Comparison of ENCODE assay signal across 1 cellular context in genomic region chr11:86983071-86983488, GRCh38.
TF ChIP-seq lines count a peak whose summit lies in the region.

No MANE protein-coding gene starts in this region.

TF ChIP-seq in HepG2, 621 proteins besides CTCF, POLR2A, EP300 and RAD21 (continued from another document):
- TF ChIP-seq PRPF4 (IDR thresholded peaks at IDR 0.05; ENCODE audit: low read depth, low read length, poor library complexity, severe bottlenecking) = no peak
- 0 out of 2 replicates have a peak, but pooled peaks have one; percentile 6 for TF ChIP-seq ZFP37 (CRISPR knock-in tag; IDR thresholded peaks at IDR 0.05; ENCODE audit: borderline replicate concordance)
- TF ChIP-seq RNF219 (CRISPR knock-in tag; IDR thresholded peaks at IDR 0.05) = no peak
- no peak for TF ChIP-seq ZNF562 (CRISPR knock-in tag; IDR thresholded peaks at IDR 0.05; ENCODE audit: borderline replicate concordance)
- peak; percentile 20; the same call in 1 of the 2 replicates for TF ChIP-seq CREM (IDR thresholded peaks at IDR 0.05)
- TF ChIP-seq CREM (CRISPR knock-in tag; IDR thresholded peaks at IDR 0.05) = no peak
- TF ChIP-seq KLF15 (CRISPR knock-in tag; IDR thresholded peaks at IDR 0.05; ENCODE audit: borderline replicate concordance) = no peak
- TF ChIP-seq, protein P1, sequence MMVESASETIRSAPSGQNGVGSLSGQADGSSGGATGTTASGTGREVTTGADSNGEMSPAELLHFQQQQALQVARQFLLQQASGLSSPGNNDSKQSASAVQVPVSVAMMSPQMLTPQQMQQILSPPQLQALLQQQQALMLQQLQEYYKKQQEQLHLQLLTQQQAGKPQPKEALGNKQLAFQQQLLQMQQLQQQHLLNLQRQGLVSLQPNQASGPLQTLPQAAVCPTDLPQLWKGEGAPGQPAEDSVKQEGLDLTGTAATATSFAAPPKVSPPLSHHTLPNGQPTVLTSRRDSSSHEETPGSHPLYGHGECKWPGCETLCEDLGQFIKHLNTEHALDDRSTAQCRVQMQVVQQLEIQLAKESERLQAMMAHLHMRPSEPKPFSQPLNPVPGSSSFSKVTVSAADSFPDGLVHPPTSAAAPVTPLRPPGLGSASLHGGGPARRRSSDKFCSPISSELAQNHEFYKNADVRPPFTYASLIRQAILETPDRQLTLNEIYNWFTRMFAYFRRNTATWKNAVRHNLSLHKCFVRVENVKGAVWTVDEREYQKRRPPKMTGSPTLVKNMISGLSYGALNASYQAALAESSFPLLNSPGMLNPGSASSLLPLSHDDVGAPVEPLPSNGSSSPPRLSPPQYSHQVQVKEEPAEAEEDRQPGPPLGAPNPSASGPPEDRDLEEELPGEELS (CRISPR knock-in tag; IDR thresholded peaks at IDR 0.05) = peak; percentile 36
- no peak for TF ChIP-seq MIXL1 (CRISPR knock-in tag; IDR thresholded peaks at IDR 0.05)
- TF ChIP-seq MED8 (CRISPR knock-in tag; IDR thresholded peaks at IDR 0.05; ENCODE audit: insufficient replicate concordance) = no peak
- TF ChIP-seq RARA (CRISPR knock-in tag; IDR thresholded peaks at IDR 0.05) = peak; percentile 47; the same call in 1 of the 2 replicates
- TF ChIP-seq MXI1 (IDR thresholded peaks at IDR 0.05; ENCODE audit: borderline replicate concordance, low read depth, low read length) = no peak
- no peak for TF ChIP-seq ZNF501 (CRISPR knock-in tag; IDR thresholded peaks at IDR 0.05)
- no peak for TF ChIP-seq PBX2 (CRISPR knock-in tag; IDR thresholded peaks at IDR 0.05)
- 0 out of 2 replicates have a peak, but pooled peaks have one; percentile 25 for TF ChIP-seq ZNF747 (CRISPR knock-in tag; IDR thresholded peaks at IDR 0.05; ENCODE audit: borderline replicate concordance)
- TF ChIP-seq NCOA1 (CRISPR knock-in tag; IDR thresholded peaks at IDR 0.05) = no peak
- TF ChIP-seq ZNF552 (CRISPR knock-in tag; IDR thresholded peaks at IDR 0.05; ENCODE audit: borderline replicate concordance) = no peak
- no peak for TF ChIP-seq TBP (CRISPR knock-in tag; IDR thresholded peaks at IDR 0.05)
- no peak for TF ChIP-seq TFAP4 (IDR thresholded peaks at IDR 0.05; ENCODE audit: borderline replicate concordance, low read depth)
- TF ChIP-seq ZNF253 (CRISPR knock-in tag; IDR thresholded peaks at IDR 0.05; ENCODE audit: borderline replicate concordance) = no peak
- no peak for TF ChIP-seq SP1 (IDR thresholded peaks at IDR 0.05)
- TF ChIP-seq SP1 (CRISPR knock-in tag; IDR thresholded peaks at IDR 0.05) = no peak
- no peak for TF ChIP-seq NCOA5 (CRISPR knock-in tag; IDR thresholded peaks at IDR 0.05)
- peak; percentile 38; the same call in 1 of the 2 replicates for TF ChIP-seq HNF4A (CRISPR knock-in tag; IDR thresholded peaks at IDR 0.05)
- TF ChIP-seq, protein P2, sequence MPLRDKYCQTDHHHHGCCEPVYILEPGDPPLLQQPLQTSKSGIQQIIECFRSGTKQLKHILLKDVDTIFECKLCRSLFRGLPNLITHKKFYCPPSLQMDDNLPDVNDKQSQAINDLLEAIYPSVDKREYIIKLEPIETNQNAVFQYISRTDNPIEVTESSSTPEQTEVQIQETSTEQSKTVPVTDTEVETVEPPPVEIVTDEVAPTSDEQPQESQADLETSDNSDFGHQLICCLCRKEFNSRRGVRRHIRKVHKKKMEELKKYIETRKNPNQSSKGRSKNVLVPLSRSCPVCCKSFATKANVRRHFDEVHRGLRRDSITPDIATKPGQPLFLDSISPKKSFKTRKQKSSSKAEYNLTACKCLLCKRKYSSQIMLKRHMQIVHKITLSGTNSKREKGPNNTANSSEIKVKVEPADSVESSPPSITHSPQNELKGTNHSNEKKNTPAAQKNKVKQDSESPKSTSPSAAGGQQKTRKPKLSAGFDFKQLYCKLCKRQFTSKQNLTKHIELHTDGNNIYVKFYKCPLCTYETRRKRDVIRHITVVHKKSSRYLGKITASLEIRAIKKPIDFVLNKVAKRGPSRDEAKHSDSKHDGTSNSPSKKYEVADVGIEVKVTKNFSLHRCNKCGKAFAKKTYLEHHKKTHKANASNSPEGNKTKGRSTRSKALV (CRISPR knock-in tag; IDR thresholded peaks at IDR 0.05) = no peak
- TF ChIP-seq SRSF9 (IDR thresholded peaks at IDR 0.05; ENCODE audit: borderline replicate concordance, insufficient read depth, low read depth, low read length, poor library complexity, severe bottlenecking) = no peak
- no peak for TF ChIP-seq ELF3 (CRISPR knock-in tag; IDR thresholded peaks at IDR 0.05)
- TF ChIP-seq HNRNPH1 (optimal IDR thresholded peaks at IDR 0.05; ENCODE audit: low read depth, low read length) = no peak
- TF ChIP-seq ZBTB25 (CRISPR knock-in tag; IDR thresholded peaks at IDR 0.05) = no peak
- TF ChIP-seq HNRNPL (IDR thresholded peaks at IDR 0.05; ENCODE audit: low read depth, low read length) = no peak
- TF ChIP-seq ZFP36L2 (CRISPR knock-in tag; IDR thresholded peaks at IDR 0.05) = no peak
- TF ChIP-seq PAX8 (CRISPR knock-in tag; IDR thresholded peaks at IDR 0.05; ENCODE audit: borderline replicate concordance) = no peak
- no peak for TF ChIP-seq ETV6 (CRISPR knock-in tag; conservative IDR thresholded peaks at IDR 0.05)
- no peak for TF ChIP-seq ZNF678 (CRISPR knock-in tag; IDR thresholded peaks at IDR 0.05)
- no peak for TF ChIP-seq PHF21A (CRISPR knock-in tag; IDR thresholded peaks at IDR 0.05)
- TF ChIP-seq ZMYM4 (CRISPR knock-in tag; IDR thresholded peaks at IDR 0.05) = peak; percentile 39; the same call in 1 of the 2 replicates
- TF ChIP-seq, protein P3, sequence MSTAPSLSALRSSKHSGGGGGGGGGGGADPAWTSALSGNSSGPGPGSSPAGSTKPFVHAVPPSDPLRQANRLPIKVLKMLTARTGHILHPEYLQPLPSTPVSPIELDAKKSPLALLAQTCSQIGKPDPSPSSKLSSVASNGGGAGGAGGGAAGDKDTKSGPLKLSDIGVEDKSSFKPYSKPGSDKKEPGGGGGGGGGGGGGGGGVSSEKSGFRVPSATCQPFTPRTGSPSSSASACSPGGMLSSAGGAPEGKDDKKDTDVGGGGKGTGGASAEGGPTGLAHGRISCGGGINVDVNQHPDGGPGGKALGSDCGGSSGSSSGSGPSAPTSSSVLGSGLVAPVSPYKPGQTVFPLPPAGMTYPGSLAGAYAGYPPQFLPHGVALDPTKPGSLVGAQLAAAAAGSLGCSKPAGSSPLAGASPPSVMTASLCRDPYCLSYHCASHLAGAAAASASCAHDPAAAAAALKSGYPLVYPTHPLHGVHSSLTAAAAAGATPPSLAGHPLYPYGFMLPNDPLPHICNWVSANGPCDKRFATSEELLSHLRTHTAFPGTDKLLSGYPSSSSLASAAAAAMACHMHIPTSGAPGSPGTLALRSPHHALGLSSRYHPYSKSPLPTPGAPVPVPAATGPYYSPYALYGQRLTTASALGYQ (CRISPR knock-in tag; IDR thresholded peaks at IDR 0.05) = no peak
- TF ChIP-seq, protein P4, sequence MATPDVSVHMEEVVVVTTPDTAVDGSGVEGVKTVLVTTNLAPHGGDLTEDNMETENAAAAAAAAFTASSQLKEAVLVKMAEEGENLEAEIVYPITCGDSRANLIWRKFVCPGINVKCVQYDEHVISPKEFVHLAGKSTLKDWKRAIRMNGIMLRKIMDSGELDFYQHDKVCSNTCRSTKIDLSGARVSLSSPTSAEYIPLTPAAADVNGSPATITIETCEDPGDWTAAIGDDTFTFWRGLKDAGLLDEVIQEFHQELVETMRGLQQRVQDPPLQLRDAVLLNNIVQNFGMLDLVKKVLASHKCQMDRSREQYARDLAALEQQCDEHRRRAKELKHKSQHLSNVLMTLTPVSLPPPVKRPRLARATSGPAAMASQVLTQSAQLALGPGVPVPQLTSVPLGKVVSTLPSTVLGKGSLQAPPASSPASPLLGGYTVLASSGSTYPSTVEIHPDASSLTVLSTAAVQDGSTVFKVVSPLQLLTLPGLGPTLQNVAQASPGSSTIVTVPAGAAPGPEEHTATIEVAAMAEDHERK (CRISPR knock-in tag; IDR thresholded peaks at IDR 0.05; ENCODE audit: low read depth) = no peak
